Comparison of ENCODE assay signal across 15 cellular contexts in the genomic region with DNA sequence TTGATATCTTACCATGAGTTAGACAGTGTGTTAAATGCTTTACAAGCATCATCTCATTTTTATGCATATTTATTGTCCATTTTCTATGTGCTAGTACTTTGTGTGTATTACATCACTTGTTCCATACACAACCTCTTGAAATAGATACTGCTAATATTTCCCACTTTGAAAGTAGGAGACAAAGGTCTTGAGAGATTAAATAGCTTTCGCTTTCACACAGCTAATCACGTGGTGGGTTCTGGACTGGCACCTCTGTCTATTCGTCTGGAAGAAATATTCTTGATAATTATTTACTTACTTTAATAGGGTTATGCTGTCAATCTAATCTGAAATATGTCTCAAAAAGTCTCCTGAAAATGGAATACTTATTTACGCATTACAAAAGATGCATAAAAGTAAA. TPM values are rescaled to one million over a fixed set of nuclear protein-coding genes. Genes with fewer than 3 reads are reported as not detected.
"Had no signal": no experiment of that assay in that cellular context is flagged by ENCODE, and none has a peak within 500 bp of the region (broad histone marks: within the 10 kb centered on the region; RNA-seq: fewer than 3 reads in every experiment).

No MANE protein-coding gene starts in this region.

- DNase-seq: activated CD4-positive, alpha-beta T cell treated with anti-CD3 and anti-CD28 coated beads for 1 hour; activated naive CD8-positive, alpha-beta T cell treated with anti-CD3 and anti-CD28 coated beads for 36 hours; activated T-cell treated with anti-CD3 and anti-CD28 coated beads for 4 hours; amniotic stem cell; caudate nucleus; effector memory CD8-positive, alpha-beta T cell; posterior cingulate gyrus; retina; stimulated activated CD4-positive, alpha-beta T cell treated with anti-CD3 and anti-CD28 coated beads, Interleukin-2, amount 100 ng/mL, for 24 hours; stimulated activated naive CD8-positive, alpha-beta T cell treated with anti-CD3 and anti-CD28 coated beads, Interleukin-15, Interleukin-2, amounts not matched to agents 100 U/mL and 50 U/mL, for 24 hours; substantia nigra; T-helper 2 cell; tibial artery; WERI-Rb-1 had no signal

- ATAC-seq: effector memory CD8-positive, alpha-beta T cell; natural killer cell treated with Interleukin-12 subunit alpha and Interleukin-12 subunit beta and Interleukin-15 and Interleukin-18, amount 100 ng/mL, for 72 hours; stimulated activated naive CD8-positive, alpha-beta T cell treated with anti-CD3 and anti-CD28 coated beads, Interleukin-15, Interleukin-2, amounts not matched to agents 100 U/mL and 50 U/mL, for 24 hours had no signal

- H3K27me3 Mint-ChIP-seq: activated naive CD8-positive, alpha-beta T cell treated with anti-CD3 and anti-CD28 coated beads for 36 hours; effector memory CD8-positive, alpha-beta T cell; natural killer cell treated with Interleukin-12 subunit alpha and Interleukin-12 subunit beta and Interleukin-15 and Interleukin-18, amount 100 ng/mL, for 72 hours had no signal

- H3K27ac Mint-ChIP-seq: activated naive CD8-positive, alpha-beta T cell treated with anti-CD3 and anti-CD28 coated beads for 36 hours; effector memory CD8-positive, alpha-beta T cell; natural killer cell treated with Interleukin-12 subunit alpha and Interleukin-12 subunit beta and Interleukin-15 and Interleukin-18, amount 100 ng/mL, for 72 hours had no signal

- H3K36me3 Mint-ChIP-seq: activated naive CD8-positive, alpha-beta T cell treated with anti-CD3 and anti-CD28 coated beads for 36 hours; natural killer cell treated with Interleukin-12 subunit alpha and Interleukin-12 subunit beta and Interleukin-15 and Interleukin-18, amount 100 ng/mL, for 72 hours had no signal

- H3K4me3 Mint-ChIP-seq: activated naive CD8-positive, alpha-beta T cell treated with anti-CD3 and anti-CD28 coated beads for 36 hours; effector memory CD8-positive, alpha-beta T cell; natural killer cell treated with Interleukin-12 subunit alpha and Interleukin-12 subunit beta and Interleukin-15 and Interleukin-18, amount 100 ng/mL, for 72 hours had no signal

- H3K4me1 Mint-ChIP-seq: activated naive CD8-positive, alpha-beta T cell treated with anti-CD3 and anti-CD28 coated beads for 36 hours had no signal

RNA-seq across cellular contexts. Expression of a gene that starts 30.2 kb away (rescaled TPM):
- total RNA-seq: activated naive CD8-positive, alpha-beta T cell treated with anti-CD3 and anti-CD28 coated beads for 36 hours; natural killer cell treated with Interleukin-12 subunit alpha and Interleukin-12 subunit beta and Interleukin-15 and Interleukin-18, amount 100 ng/mL, for 72 hours had no signal
